10 cellular contexts compared by ENCODE assay signal in the genomic region with DNA sequence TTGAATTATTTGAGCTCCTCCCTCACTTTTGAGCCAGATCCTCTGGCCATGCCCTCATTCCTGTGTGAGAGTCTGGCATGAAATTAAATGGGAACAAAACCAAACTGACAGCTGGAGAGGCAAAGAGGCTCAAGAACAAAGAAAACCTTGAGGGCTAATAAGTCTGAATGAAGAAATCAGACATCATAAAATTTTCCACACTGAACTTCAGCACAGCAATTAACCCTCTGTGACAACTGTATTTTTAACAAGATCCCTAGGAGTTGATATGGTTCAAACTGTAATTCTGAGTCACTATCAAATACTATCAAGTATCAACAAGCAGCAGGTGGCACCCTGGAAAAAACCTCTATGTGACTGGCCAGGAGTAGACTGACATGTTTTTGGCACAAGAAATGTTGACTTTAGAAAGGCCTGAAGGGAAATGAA.
DNase-seq lines count a peak whose midpoint lies in the region; ATAC-seq and TF ChIP-seq lines count a peak whose summit lies in the region.
"Had no signal": no experiment of that assay in that cellular context is flagged by ENCODE, and none has a peak within 500 bp of the region (broad histone marks: within the 10 kb centered on the region; RNA-seq: fewer than 3 reads in every experiment).

No MANE protein-coding gene starts in this region.

- H3K4me2 ChIP-seq in skeletal muscle satellite cell (ENCODE audit: low read length) = peak overlapping the region; percentile 18

- H3K9me3 ChIP-seq in RWPE2 (ENCODE audit: severe bottlenecking) = no peaks in the 10 kb centered on the region
- no peaks in the 10 kb centered on the region for H3K9me3 ChIP-seq in skeletal muscle satellite cell (replicated peaks; ENCODE audit: low read length)

- no peak overlapping the region for H3K27ac ChIP-seq in RWPE2 (ENCODE audit: poor library complexity, severe bottlenecking)
- no peak overlapping the region for H3K27ac ChIP-seq in foreskin keratinocyte

- ATAC-seq in RWPE2 (ENCODE audit: low read depth) = peak; percentile 59
- peak; percentile 64 for ATAC-seq in foreskin keratinocyte
- ATAC-seq in HG03520 (IDR thresholded peaks at IDR 0.05; ENCODE audit: unreplicated experiment) = no peak
- no peak for ATAC-seq in GM18505 (IDR thresholded peaks at IDR 0.05; ENCODE audit: unreplicated experiment)

- in situ Hi-C loops in GM13977 (cut with MboI; ENCODE audit: low pct_unique_long_range_greater_than_20kb, low sequenced_read_pairs, unreplicated experiment) = no loop called here

- H3K36me3 ChIP-seq in RWPE2 (ENCODE audit: low read depth) (peaks cover 52% of the 10 kb centered on the region), skeletal muscle satellite cell (ENCODE audit: insufficient read depth, low read length) (peaks cover 10% of the 10 kb centered on the region)

- H3K27me3 Mint-ChIP-seq in activated T-helper 2 cell treated with anti-CD3 and anti-CD28 coated beads, Interferon-gamma antibody, Interleukin-2, Interleukin-4, amounts not matched to agents 10 μg/mL and 5 μg/mL and 100 μg/mL, durations not matched to agents 14 hours and 24 hours and 36 hours (ENCODE audit: low read depth) = no peaks in the 10 kb centered on the region
- H3K27me3 Mint-ChIP-seq: activated naive CD8-positive, alpha-beta T cell had no signal

- peaks cover 6% of the 10 kb centered on the region for H3K9me3 Mint-ChIP-seq in activated T-helper 2 cell treated with anti-CD3 and anti-CD28 coated beads, Interferon-gamma antibody, Interleukin-2, Interleukin-4, amounts not matched to agents 10 μg/mL and 5 μg/mL and 100 μg/mL, durations not matched to agents 14 hours and 24 hours and 36 hours

- H3K4me1 Mint-ChIP-seq in activated T-helper 2 cell treated with anti-CD3 and anti-CD28 coated beads, Interferon-gamma antibody, Interleukin-2, Interleukin-4, amounts not matched to agents 10 μg/mL and 5 μg/mL and 100 μg/mL, durations not matched to agents 14 hours and 24 hours and 36 hours (ENCODE audit: low read depth) = peaks cover 30% of the 10 kb centered on the region

- TF ChIP-seq CTCF in RWPE2 (IDR thresholded peaks at IDR 0.05; ENCODE audit: poor library complexity, severe bottlenecking) (no peak), foreskin keratinocyte (conservative IDR thresholded peaks at IDR 0.05) (no peak), GM13977 (IDR thresholded peaks at IDR 0.05; ENCODE audit: extremely low read depth, insufficient read depth, missing control alignments) (no peak)

- H3K27me3 ChIP-seq in RWPE2 (ENCODE audit: insufficient read depth, poor library complexity, severe bottlenecking) = no peaks in the 10 kb centered on the region
- no peaks in the 10 kb centered on the region for H3K27me3 ChIP-seq in foreskin keratinocyte
- H3K27me3 ChIP-seq in skeletal muscle satellite cell (ENCODE audit: control insufficient read depth, insufficient read depth, low read length) = no peaks in the 10 kb centered on the region

- H3K4me3 ChIP-seq in RWPE2 (ENCODE audit: severe bottlenecking) (no peak overlapping the region), skeletal muscle satellite cell (ENCODE audit: low read length) (no peak overlapping the region)
- H3K4me3 ChIP-seq: skin epidermis had no signal

- intact Hi-C loops in activated T-helper 2 cell treated with anti-CD3 and anti-CD28 coated beads, Interferon-gamma antibody, Interleukin-2, Interleukin-4, amounts not matched to agents 10 μg/mL and 5 μg/mL and 100 μg/mL, durations not matched to agents 14 hours and 24 hours and 36 hours (cut with micrococcal nuclease) = loop anchor here (5.0 kb wide), 2 partner anchors 39 to 141 kb away; a partner anchor contains a TSS

- TF ChIP-seq POLR2A in GM18505 (IDR thresholded peaks at IDR 0.05; ENCODE audit: borderline replicate concordance, extremely low read depth, insufficient read depth, insufficient read length) = no peak

- H3K27ac Mint-ChIP-seq in activated T-helper 2 cell treated with anti-CD3 and anti-CD28 coated beads, Interferon-gamma antibody, Interleukin-2, Interleukin-4, amounts not matched to agents 10 μg/mL and 5 μg/mL and 100 μg/mL, durations not matched to agents 14 hours and 24 hours and 36 hours = no peak overlapping the region
- H3K27ac Mint-ChIP-seq: activated naive CD8-positive, alpha-beta T cell had no signal

- peaks cover 54% of the 10 kb centered on the region for H3K36me3 Mint-ChIP-seq in activated T-helper 2 cell treated with anti-CD3 and anti-CD28 coated beads, Interferon-gamma antibody, Interleukin-2, Interleukin-4, amounts not matched to agents 10 μg/mL and 5 μg/mL and 100 μg/mL, durations not matched to agents 14 hours and 24 hours and 36 hours (ENCODE audit: low read depth)

- H3K4me3 Mint-ChIP-seq in activated T-helper 2 cell treated with anti-CD3 and anti-CD28 coated beads, Interferon-gamma antibody, Interleukin-2, Interleukin-4, amounts not matched to agents 10 μg/mL and 5 μg/mL and 100 μg/mL, durations not matched to agents 14 hours and 24 hours and 36 hours (ENCODE audit: low read depth) = no peak overlapping the region
- H3K4me3 Mint-ChIP-seq: activated naive CD8-positive, alpha-beta T cell had no signal

- peak; percentile 35 for DNase-seq in HS-27A (ENCODE audit: low read depth)
- DNase-seq in RWPE2 (ENCODE audit: low spot score) = no peak
- peak; percentile 54 to 56 for DNase-seq in foreskin keratinocyte
- no peak for DNase-seq in activated T-helper 2 cell treated with anti-CD3 and anti-CD28 coated beads, Interferon-gamma antibody, Interleukin-2, Interleukin-4, amounts not matched to agents 10 μg/mL and 5 μg/mL and 100 μg/mL, durations not matched to agents 14 hours and 24 hours and 36 hours (ENCODE audit: low spot score)
- DNase-seq in GM13977 (ENCODE audit: low spot score) = no peak

- H3K4me1 ChIP-seq in RWPE2 (ENCODE audit: insufficient read depth, poor library complexity, severe bottlenecking) (no peaks in the 10 kb centered on the region), foreskin keratinocyte (no peaks in the 10 kb centered on the region), skeletal muscle satellite cell (ENCODE audit: control insufficient read depth, insufficient read depth, low read length) (peaks cover 34% of the 10 kb centered on the region)

- peak overlapping the region; percentile 23 for H3K9ac ChIP-seq in skeletal muscle satellite cell (ENCODE audit: low read depth, low read length)

Comparison
In these comparisons a context has a peak if more than half of its experiments do, and no peak if none do; other contexts are left out.
1. DNase-seq: peak in HS-27A (single experiment) and foreskin keratinocyte (2 of 2); none in RWPE2 (single experiment), activated T-helper 2 cell treated with anti-CD3 and anti-CD28 coated beads, Interferon-gamma antibody, Interleukin-2, Interleukin-4, amounts not matched to agents 10 μg/mL and 5 μg/mL and 100 μg/mL, durations not matched to agents 14 hours and 24 hours and 36 hours (single experiment) and GM13977 (single experiment).
2. ATAC-seq: peak in RWPE2 (single experiment) and foreskin keratinocyte (single experiment); none in HG03520 (single experiment) and GM18505 (single experiment).